In genomic region chrX:106894978-106895452, GRCh38 we compare ENCODE assay signal across 2 cellular contexts.
TF ChIP-seq lines count a peak whose summit lies in the region.

No MANE protein-coding gene starts in this region.

TF ChIP-seq in IMR-90, 13 proteins besides CTCF, POLR2A, EP300 and RAD21:
- TF ChIP-seq MXI1 (IDR thresholded peaks at IDR 0.05; ENCODE audit: borderline replicate concordance, low read depth, low read length) (no peak), FOS (IDR thresholded peaks at IDR 0.05; ENCODE audit: low read depth, low read length) (peak; percentile 28; the same call in 1 of the 2 replicates)

TF ChIP-seq in GM23338, 12 proteins besides CTCF, POLR2A, EP300 and RAD21:
- TF ChIP-seq REST (IDR thresholded peaks at IDR 0.05; ENCODE audit: unreplicated experiment) (no peak), ZNF462 (CRISPR knock-in tag; IDR thresholded peaks at IDR 0.05) (no peak), JUNB (IDR thresholded peaks at IDR 0.05; ENCODE audit: unreplicated experiment) (no peak), CREB1 (CRISPR knock-in tag; IDR thresholded peaks at IDR 0.05; ENCODE audit: low read depth) (no peak), ZNF331 (CRISPR knock-in tag; IDR thresholded peaks at IDR 0.05; ENCODE audit: low read depth) (no peak), STAT1 (IDR thresholded peaks at IDR 0.05; ENCODE audit: unreplicated experiment) (no peak), EZH2phosphoT487 (IDR thresholded peaks at IDR 0.05; ENCODE audit: unreplicated experiment) (no peak), NANOG (IDR thresholded peaks at IDR 0.05; ENCODE audit: borderline replicate concordance) (no peak), POLR2AphosphoS5 (IDR thresholded peaks at IDR 0.05; ENCODE audit: low read depth) (no peak), EZH2 (IDR thresholded peaks at IDR 0.05; ENCODE audit: low read depth, unreplicated experiment) (no peak), ZNF114 (CRISPR knock-in tag; IDR thresholded peaks at IDR 0.05) (no peak)
- TF ChIP-seq, protein P1, sequence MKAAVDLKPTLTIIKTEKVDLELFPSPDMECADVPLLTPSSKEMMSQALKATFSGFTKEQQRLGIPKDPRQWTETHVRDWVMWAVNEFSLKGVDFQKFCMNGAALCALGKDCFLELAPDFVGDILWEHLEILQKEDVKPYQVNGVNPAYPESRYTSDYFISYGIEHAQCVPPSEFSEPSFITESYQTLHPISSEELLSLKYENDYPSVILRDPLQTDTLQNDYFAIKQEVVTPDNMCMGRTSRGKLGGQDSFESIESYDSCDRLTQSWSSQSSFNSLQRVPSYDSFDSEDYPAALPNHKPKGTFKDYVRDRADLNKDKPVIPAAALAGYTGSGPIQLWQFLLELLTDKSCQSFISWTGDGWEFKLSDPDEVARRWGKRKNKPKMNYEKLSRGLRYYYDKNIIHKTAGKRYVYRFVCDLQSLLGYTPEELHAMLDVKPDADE (IDR thresholded peaks at IDR 0.05): no peak
